12 cellular contexts compared by ENCODE assay signal in the genomic region with DNA sequence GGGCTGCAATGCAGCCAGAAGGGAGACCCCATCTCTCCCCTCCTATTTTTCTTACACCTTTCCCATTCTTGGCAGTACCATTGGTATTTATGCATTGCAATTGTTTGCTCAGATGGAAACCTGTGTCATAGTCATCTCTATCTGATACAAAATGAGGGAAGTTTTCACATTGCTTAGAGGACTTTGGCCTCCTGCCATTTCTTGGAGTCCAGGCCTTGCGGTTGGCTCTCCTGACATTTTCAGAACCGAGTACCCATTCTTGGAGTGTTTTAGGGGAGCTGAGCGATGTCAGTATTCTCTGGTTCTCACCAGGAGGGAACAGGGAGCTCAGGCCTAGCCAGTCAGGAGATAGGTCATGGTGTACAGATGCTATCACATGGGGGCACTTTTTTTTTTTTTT. TPM values are rescaled to one million over a fixed set of nuclear protein-coding genes. Genes with fewer than 3 reads are reported as not detected.
A peak's percentile ranks its signal among the peaks of the same experiment; 100 is the strongest.
DNase-seq lines count a peak whose midpoint lies in the region; ATAC-seq and TF ChIP-seq lines count a peak whose summit lies in the region.
"Had no signal": no experiment of that assay in that cellular context is flagged by ENCODE, and none has a peak within 500 bp of the region (broad histone marks: within the 10 kb centered on the region; RNA-seq: fewer than 3 reads in every experiment).

No MANE protein-coding gene starts in this region.

- DNase-seq in activated naive CD4-positive, alpha-beta T cell (lab: John Stamatoyannopoulos, UW) = no peak
- DNase-seq in activated CD8-positive, alpha-beta T cell treated with anti-CD3 and anti-CD28 coated beads, Interleukin-2, amount 10 ng/mL, durations not matched to agents 7 days and 5 days = no peak
- DNase-seq in hepatocyte (ENCODE audit: low spot score) (no peak), suprapubic skin (ENCODE audit: low spot score in 2 of 2) (no peak), left cardiac atrium (no peak), NCI-H82 (lab: John Stamatoyannopoulos, UW) (no peak)
- DNase-seq in stimulated activated CD4-positive, alpha-beta T cell treated with anti-CD3 and anti-CD28 coated beads, Interleukin-4, amount 100 ng/mL, for 24 hours = no peak
- DNase-seq: NCI-H748 treated with DMSO at 0.1 percent for 48 hours, testis had no signal

- H3K9me2 ChIP-seq in hepatocyte (replicated peaks; ENCODE audit: insufficient read depth) = no peaks in the 10 kb centered on the region

- intact Hi-C loops in left cardiac atrium (cut with DNase I) = no loop called here

- POLR2A ChIA-PET in activated CD8-positive, alpha-beta T cell treated with anti-CD3 and anti-CD28 coated beads, Interleukin-2, amount 10 ng/mL, durations not matched to agents 7 days and 5 days (lab: Charles Lee) = no interaction called here

- TF ChIP-seq EP300 in suprapubic skin (IDR thresholded peaks at IDR 0.05) = no peak

- H3K36me3 ChIP-seq in hepatocyte (replicated peaks; ENCODE audit: insufficient read depth, low read depth) (no peaks in the 10 kb centered on the region), suprapubic skin (peaks cover 37% of the 10 kb centered on the region)

- peak overlapping the region; percentile 96 for H3K4me2 ChIP-seq in hepatocyte

- H2AFZ ChIP-seq in hepatocyte = no peak overlapping the region

- H3K27ac ChIP-seq in hepatocyte (no peak overlapping the region), suprapubic skin (no peak overlapping the region)
- H3K27ac ChIP-seq: HL-60 had no signal

- no peaks in the 10 kb centered on the region for H3K9me3 Mint-ChIP-seq in activated naive CD4-positive, alpha-beta T cell treated with anti-CD3 and anti-CD28 coated beads, Interleukin-2, amount 50 U/mL, for 24 hours
- peaks cover 4% of the 10 kb centered on the region for H3K9me3 Mint-ChIP-seq in activated CD8-positive, alpha-beta T cell treated with anti-CD3 and anti-CD28 coated beads, Interleukin-2, amount 10 ng/mL, durations not matched to agents 7 days and 5 days (ENCODE audit: insufficient read depth)

- H3K4me3 Mint-ChIP-seq in activated naive CD4-positive, alpha-beta T cell treated with anti-CD3 and anti-CD28 coated beads, Interleukin-2, amount 50 U/mL, for 24 hours = peak overlapping the region; percentile 89
- peak overlapping the region; percentile 82 for H3K4me3 Mint-ChIP-seq in activated CD8-positive, alpha-beta T cell treated with anti-CD3 and anti-CD28 coated beads, Interleukin-2, amount 10 ng/mL, durations not matched to agents 7 days and 5 days

- H4K20me1 ChIP-seq in hepatocyte (ENCODE audit: insufficient read depth, poor library complexity, severe bottlenecking) = no peaks in the 10 kb centered on the region

- peaks cover 10% of the 10 kb centered on the region for H3K4me1 ChIP-seq in hepatocyte (ENCODE audit: insufficient read depth)
- H3K4me1 ChIP-seq in suprapubic skin = peaks cover 23% of the 10 kb centered on the region

- CTCF ChIA-PET in activated CD8-positive, alpha-beta T cell treated with anti-CD3 and anti-CD28 coated beads, Interleukin-2, amount 10 ng/mL, durations not matched to agents 7 days and 5 days (lab: Charles Lee) = no interaction called here

- H3K27me3 Mint-ChIP-seq in activated naive CD4-positive, alpha-beta T cell treated with anti-CD3 and anti-CD28 coated beads, Interleukin-2, amount 50 U/mL, for 24 hours = peaks cover 2% of the 10 kb centered on the region
- H3K27me3 Mint-ChIP-seq in activated CD8-positive, alpha-beta T cell treated with anti-CD3 and anti-CD28 coated beads, Interleukin-2, amount 10 ng/mL, durations not matched to agents 7 days and 5 days (ENCODE audit: low read depth) = peaks cover 16% of the 10 kb centered on the region

- H3K4me3 ChIP-seq in hepatocyte = no peak overlapping the region
- H3K4me3 ChIP-seq in suprapubic skin = peak overlapping the region; percentile 94

- no peaks in the 10 kb centered on the region for H3K36me3 Mint-ChIP-seq in activated naive CD4-positive, alpha-beta T cell treated with anti-CD3 and anti-CD28 coated beads, Interleukin-2, amount 50 U/mL, for 24 hours
- peaks cover 23% of the 10 kb centered on the region for H3K36me3 Mint-ChIP-seq in activated CD8-positive, alpha-beta T cell treated with anti-CD3 and anti-CD28 coated beads, Interleukin-2, amount 10 ng/mL, durations not matched to agents 7 days and 5 days (ENCODE audit: low read depth)

- WGBS in hepatocyte (ENCODE audit: low lambda C conversion rate, missing lambda C conversion rate) = 95% methylated on average over 3 of the region's 3 CpGs
- 46% methylated on average over 3 of the region's 3 CpGs for WGBS in suprapubic skin

- H3K27me3 ChIP-seq in hepatocyte (no peaks in the 10 kb centered on the region), suprapubic skin (no peaks in the 10 kb centered on the region)
- H3K27me3 ChIP-seq: testis had no signal

- peak overlapping the region; percentile 91 for H3K27ac Mint-ChIP-seq in activated naive CD4-positive, alpha-beta T cell treated with anti-CD3 and anti-CD28 coated beads, Interleukin-2, amount 50 U/mL, for 24 hours
- no peak overlapping the region for H3K27ac Mint-ChIP-seq in activated CD8-positive, alpha-beta T cell treated with anti-CD3 and anti-CD28 coated beads, Interleukin-2, amount 10 ng/mL, durations not matched to agents 7 days and 5 days

- H3K9me3 ChIP-seq in hepatocyte (ENCODE audit: low read depth) (no peaks in the 10 kb centered on the region), suprapubic skin (no peaks in the 10 kb centered on the region)
- H3K9me3 ChIP-seq: testis had no signal

- no peak for ATAC-seq in activated CD8-positive, alpha-beta T cell treated with anti-CD3 and anti-CD28 coated beads, Interleukin-2, amount 10 ng/mL, durations not matched to agents 7 days and 5 days
- no peak for ATAC-seq in left cardiac atrium
- ATAC-seq: sciatic nerve had no signal

- peaks cover 30% of the 10 kb centered on the region for H3K79me2 ChIP-seq in hepatocyte

- no peak for TF ChIP-seq POLR2A in suprapubic skin (IDR thresholded peaks at IDR 0.05)

- peaks cover 29% of the 10 kb centered on the region for H3K4me1 Mint-ChIP-seq in activated naive CD4-positive, alpha-beta T cell treated with anti-CD3 and anti-CD28 coated beads, Interleukin-2, amount 50 U/mL, for 24 hours
- H3K4me1 Mint-ChIP-seq in activated CD8-positive, alpha-beta T cell treated with anti-CD3 and anti-CD28 coated beads, Interleukin-2, amount 10 ng/mL, durations not matched to agents 7 days and 5 days (ENCODE audit: low read depth) = peaks cover 21% of the 10 kb centered on the region

- no peak for TF ChIP-seq CTCF in hepatocyte (IDR thresholded peaks at IDR 0.05; ENCODE audit: poor library complexity)
- no peak for TF ChIP-seq CTCF in suprapubic skin (IDR thresholded peaks at IDR 0.05)

RNA-seq across cellular contexts. Expression of a gene that starts 1.5 kb away (rescaled TPM):
- 10 to 100 TPM; 30.5 to 31.9 TPM for total RNA-seq in activated CD8-positive, alpha-beta T cell treated with anti-CD3 and anti-CD28 coated beads, Interleukin-2, amount 10 ng/mL, durations not matched to agents 7 days and 5 days
- 17.9 and 21.9 TPM in 2 replicates for total RNA-seq in hepatocyte
- 17.0 and 30.1 TPM in 2 replicates for polyA plus RNA-seq in hepatocyte
- total RNA-seq in suprapubic skin = 100 to 1,000 TPM in 1 of 4 donors, 10 to 100 TPM in 3; 32.1 to 122 (median 39.4) TPM
- total RNA-seq in left cardiac atrium = 10 to 100 TPM; 23.7 to 33.0 TPM

RNA-seq across cellular contexts. Expression of a gene that starts 58.1 kb away (rescaled TPM):
- under 1 TPM; 0.34 to 0.74 TPM for total RNA-seq in activated CD8-positive, alpha-beta T cell treated with anti-CD3 and anti-CD28 coated beads, Interleukin-2, amount 10 ng/mL, durations not matched to agents 7 days and 5 days
- total RNA-seq in hepatocyte = 0.12 and 0.13 TPM in 2 replicates
- 0.08 and 0.57 TPM in 2 replicates for polyA plus RNA-seq in hepatocyte
- 1 to 10 TPM in 2 of 4 donors, under 1 TPM in 2; 0.57 to 3.9 (median 1.2) TPM for total RNA-seq in suprapubic skin
- total RNA-seq in left cardiac atrium = 1 to 10 TPM; 2.3 TPM
